Comparison of ENCODE assay signal across 14 cellular contexts in genomic region chr17:77541995-77542394, GRCh38.
DNase-seq lines count a peak whose midpoint lies in the region; ATAC-seq, FAIRE-seq and TF ChIP-seq lines count a peak whose summit lies in the region.
"Had no signal": no experiment of that assay in that cellular context is flagged by ENCODE, and none has a peak within 500 bp of the region (broad histone marks: within the 10 kb centered on the region; RNA-seq: fewer than 3 reads in every experiment).

No MANE protein-coding gene starts in this region.

- POLR2A ChIA-PET in K562 (lab: Yijun Ruan, JAX): interaction anchor here (0.6 to 1.1 kb wide), 3 partner anchors 28 to 357 kb away, joined by 3 read pairs; no protein-coding TSS in a partner anchor

- no peaks in the 10 kb centered on the region for H3K79me2 ChIP-seq in K562 (ENCODE audit: control insufficient read depth, insufficient read depth, low read length)

- H2AK5ac ChIP-seq in neuronal stem cell (ENCODE audit: low read depth, low read length): no peak overlapping the region

- H3K9ac ChIP-seq in K562 (ENCODE audit: insufficient read depth in 1 of 2, low read depth in 2 of 2, low read length in 2 of 2): no peak overlapping the region
- H3K9ac ChIP-seq in neuronal stem cell (ENCODE audit: low read depth, low read length, poor library complexity): no peak overlapping the region

- no peaks in the 10 kb centered on the region for H3K79me1 ChIP-seq in neuronal stem cell (ENCODE audit: low read depth, low read length)

- no TSS peak for BruUV-seq in K562 (replicated peaks; lab: Mats Ljungman, UMichigan)

- no peak overlapping the region for H2BK120ac ChIP-seq in neuronal stem cell (ENCODE audit: low read depth, low read length)

- H3K36me3 ChIP-seq in K562 (ENCODE audit: control insufficient read depth, insufficient read depth, low read length): no peaks in the 10 kb centered on the region
- no peaks in the 10 kb centered on the region for H3K36me3 ChIP-seq in neuronal stem cell (replicated peaks in 1 of 2; ENCODE audit: control insufficient read depth in 2 of 2, insufficient read depth in 2 of 2, low read length in 2 of 2)
- H3K36me3 ChIP-seq in breast epithelium: no peaks in the 10 kb centered on the region
- H3K36me3 ChIP-seq: thyroid gland had no signal

- in situ Hi-C loops in K562 (cut with MboI): loop anchor here (10.0 kb wide), 1 partner anchor 473 kb away; no protein-coding TSS in a partner anchor

- no peak overlapping the region for H3K18ac ChIP-seq in neuronal stem cell (ENCODE audit: low read length)

- DNase-seq in DMS79 treated with DMSO at 0.1 percent for 48 hours (lab: John Stamatoyannopoulos, UW) (peak; percentile 59), DMS79 (lab: John Stamatoyannopoulos, UW) (no peak), K562 (ENCODE audit: extremely low read depth in 1 of 4, low spot score in 3 of 4) (peak; percentile 54 to 62 (median 58)), left cardiac atrium (peak; percentile 29), neuronal stem cell (ENCODE audit: low spot score) (no peak), breast epithelium (ENCODE audit: low spot score in 2 of 2) (no peak), T-helper 1 cell (no peak)

- no peak overlapping the region for H3K27ac ChIP-seq in K562 (ENCODE audit: extremely low read depth, low read depth, low read length)
- H3K27ac ChIP-seq in neuronal stem cell (replicated peaks; ENCODE audit: low read length): peak overlapping the region; percentile 19
- no peak overlapping the region for H3K27ac ChIP-seq in breast epithelium
- H3K27ac ChIP-seq: 22Rv1, HL-60, RWPE1, thyroid gland had no signal

- FAIRE-seq in K562 (lab: Jason Lieb, UNC): peak; percentile 58
- FAIRE-seq: GM12891, islet of Langerhans had no signal

- H3K4ac ChIP-seq in neuronal stem cell (ENCODE audit: low read length): no peak overlapping the region

- H3K4me2 ChIP-seq in K562 (ENCODE audit: insufficient read depth, low read length): no peak overlapping the region
- no peak overlapping the region for H3K4me2 ChIP-seq in neuronal stem cell (ENCODE audit: insufficient read depth, low read length, poor library complexity, severe bottlenecking)

- CTCF ChIA-PET in K562 (lab: Yijun Ruan, JAX; ENCODE audit: low intra/inter-chr PET ratio): interaction anchor here (0.6 to 1.3 kb wide), 2 partner anchors 108 to 472 kb away, joined by 3 to 10 read pairs; no protein-coding TSS in a partner anchor

- H3K4me1 ChIP-seq in K562 (replicated peaks in 1 of 2; ENCODE audit: control insufficient read depth in 2 of 2, insufficient read depth in 2 of 2, low read length in 2 of 2): peaks cover 4 to 11% of the 10 kb centered on the region in 2 experiments; a peak in 3 of 5 replicates
- H3K4me1 ChIP-seq in neuronal stem cell (ENCODE audit: control insufficient read depth in 2 of 2, insufficient read depth in 1 of 2, low read depth in 1 of 2, low read length in 2 of 2): peaks cover 22 to 31% of the 10 kb centered on the region in 2 donors
- no peaks in the 10 kb centered on the region for H3K4me1 ChIP-seq in breast epithelium

- H4K91ac ChIP-seq in neuronal stem cell (ENCODE audit: low read depth, low read length, poor library complexity): no peak overlapping the region

- peaks cover 43 to 57% of the 10 kb centered on the region in 2 experiments; a peak in 4 of 5 replicates for H3K27me3 ChIP-seq in K562 (ENCODE audit: control insufficient read depth in 2 of 2, insufficient read depth in 2 of 2, low read length in 2 of 2)
- peaks cover 0 to 10% (median 0%) of the 10 kb centered on the region in 3 experiments for H3K27me3 ChIP-seq in neuronal stem cell (ENCODE audit: control insufficient read depth in 3 of 3, insufficient read depth in 3 of 3, low read depth in 1 of 3, low read length in 3 of 3)
- H3K27me3 ChIP-seq in breast epithelium: no peaks in the 10 kb centered on the region
- H3K27me3 ChIP-seq: thyroid gland had no signal

- no peak overlapping the region for H3K23ac ChIP-seq in neuronal stem cell (ENCODE audit: low read depth, low read length, poor library complexity)

- intact Hi-C loops in K562 (cut with micrococcal nuclease): loop anchor here (2.0 kb wide), 1 partner anchor 471 kb away; no protein-coding TSS in a partner anchor
- intact Hi-C loops in left cardiac atrium (cut with DNase I): loop anchor here (2.0 to 10.0 kb wide), 7 partner anchors 59 to 471 kb away; no protein-coding TSS in a partner anchor
- intact Hi-C loops in breast epithelium (cut with DNase I; ENCODE audit: low total_unique reads): loop anchor here (5.0 kb wide), 1 partner anchor 485 kb away; no protein-coding TSS in a partner anchor

- no peak for TF ChIP-seq POLR2A in K562 (conservative IDR thresholded peaks at IDR 0.05)
- no peak for TF ChIP-seq POLR2A in breast epithelium (IDR thresholded peaks at IDR 0.05)

- TF ChIP-seq EP300 in K562 (IDR thresholded peaks at IDR 0.05; ENCODE audit: low read length): peak; percentile 61

- H3K4me3 ChIP-seq in K562: no peak overlapping the region
- H3K4me3 ChIP-seq in neuronal stem cell (ENCODE audit: low read length in 2 of 2): no peak overlapping the region
- H3K4me3 ChIP-seq in breast epithelium: no peak overlapping the region
- H3K4me3 ChIP-seq: thyroid gland had no signal

- H2AFZ ChIP-seq in K562 (ENCODE audit: low read depth, low read length) (no peak overlapping the region), neuronal stem cell (ENCODE audit: low read length) (no peak overlapping the region)

- no peak overlapping the region for H3K14ac ChIP-seq in neuronal stem cell (ENCODE audit: low read length)

- H3K9me3 ChIP-seq in K562 (replicated peaks; ENCODE audit: control insufficient read depth, insufficient read depth, low read depth, low read length) (no peaks in the 10 kb centered on the region), neuronal stem cell (replicated peaks in 1 of 2; ENCODE audit: control insufficient read depth in 2 of 2, insufficient read depth in 1 of 2, low read depth in 1 of 2, low read length in 2 of 2) (peaks cover 0 to 6% of the 10 kb centered on the region in 2 donors), breast epithelium (no peaks in the 10 kb centered on the region)
- H3K9me3 ChIP-seq: thyroid gland had no signal

- H3K9me1 ChIP-seq in K562 (ENCODE audit: control insufficient read depth, insufficient read depth, low read length): no peaks in the 10 kb centered on the region

- WGBS in K562 (ENCODE audit: insufficient coverage, low coverage, missing lambda C conversion rate): 0% methylated on average over 1 of the region's 1 CpG
- no CpG with 5 or more reads among the region's 1 CpG for WGBS in neuronal stem cell (ENCODE audit: extremely low coverage in 2 of 2, insufficient read length in 2 of 2, insufficient replicate concordance in 1 of 2), 2 donors

- no peak overlapping the region for H4K8ac ChIP-seq in neuronal stem cell (ENCODE audit: low read depth, low read length)

- H2BK5ac ChIP-seq in neuronal stem cell (ENCODE audit: low read length): no peak overlapping the region

- ATAC-seq in K562 (peak; percentile 72), left cardiac atrium (peak; percentile 69 to 81), GM21423 (IDR thresholded peaks at IDR 0.05; ENCODE audit: unreplicated experiment) (no peak)

- H2BK12ac ChIP-seq in neuronal stem cell (ENCODE audit: low read length): no peak overlapping the region

- no peak overlapping the region for H2BK15ac ChIP-seq in neuronal stem cell (ENCODE audit: low read length)

- TF ChIP-seq CTCF in K562 (IDR thresholded peaks at IDR 0.05 in 2 of 3, conservative IDR thresholded peaks at IDR 0.05 in 1 of 3; ENCODE audit: insufficient read depth in 2 of 3, low read depth in 1 of 3, low read length in 3 of 3) (no peak), breast epithelium (IDR thresholded peaks at IDR 0.05) (no peak)

- peaks cover 13% of the 10 kb centered on the region for H4K20me1 ChIP-seq in K562 (replicated peaks; ENCODE audit: control insufficient read depth, insufficient read depth, low read length)

- TF ChIP-seq RAD21 in K562 (CRISPR knock-in tag; conservative IDR thresholded peaks at IDR 0.05 in 1 of 2, IDR thresholded peaks at IDR 0.05 in 1 of 2): no peak

TF ChIP-seq in K562, 482 proteins besides CTCF, POLR2A, EP300 and RAD21 (continues in another document):
- no peak for TF ChIP-seq ZNF77 (CRISPR knock-in tag; IDR thresholded peaks at IDR 0.05)
- 0 out of 2 replicates have a peak, but pooled peaks have one; percentile 48 for TF ChIP-seq PML (IDR thresholded peaks at IDR 0.05; ENCODE audit: low read length)
- TF ChIP-seq HEY1 (CRISPR knock-in tag; IDR thresholded peaks at IDR 0.05; ENCODE audit: borderline replicate concordance): no peak
- no peak for TF ChIP-seq ZNF57 (CRISPR knock-in tag; IDR thresholded peaks at IDR 0.05)
- TF ChIP-seq MEF2A (IDR thresholded peaks at IDR 0.05; ENCODE audit: control insufficient read depth, low read depth, low read length): peak; percentile 71
- no peak for TF ChIP-seq PPARD (CRISPR knock-in tag; IDR thresholded peaks at IDR 0.05)
- no peak for TF ChIP-seq BDP1 (IDR thresholded peaks at IDR 0.05; ENCODE audit: insufficient read depth, insufficient read length)
- no peak for TF ChIP-seq DMBX1 (CRISPR knock-in tag; IDR thresholded peaks at IDR 0.05; ENCODE audit: borderline replicate concordance)
- TF ChIP-seq SMARCE1 (IDR thresholded peaks at IDR 0.05): peak; percentile 37; the same call in 1 of the 2 replicates
- no peak for TF ChIP-seq ZNF408 (CRISPR knock-in tag; IDR thresholded peaks at IDR 0.05; ENCODE audit: low read depth)
- TF ChIP-seq NCOA2 (IDR thresholded peaks at IDR 0.05; ENCODE audit: partially characterized antibody in 2 of 2): no peak
- TF ChIP-seq ZNF24 (IDR thresholded peaks at IDR 0.05): no peak
- TF ChIP-seq CBFA2T3 (IDR thresholded peaks at IDR 0.05): peak; percentile 81
- no peak for TF ChIP-seq ARID3B (CRISPR knock-in tag; IDR thresholded peaks at IDR 0.05; ENCODE audit: borderline replicate concordance)
- TF ChIP-seq POLR3A (IDR thresholded peaks at IDR 0.05; ENCODE audit: borderline replicate concordance, extremely low read depth, insufficient read depth, insufficient read length): no peak
- no peak for TF ChIP-seq MIER1 (IDR thresholded peaks at IDR 0.05; ENCODE audit: low read depth)
- TF ChIP-seq ARID1B (IDR thresholded peaks at IDR 0.05): peak; percentile 87

Comparison
In these comparisons a context has a peak if more than half of its experiments do, and no peak if none do; other contexts are left out.
1. DNase-seq: peak in DMS79 treated with DMSO at 0.1 percent for 48 hours (single experiment), K562 (4 of 4) and left cardiac atrium (single experiment); none in DMS79 (single experiment), neuronal stem cell (single experiment), breast epithelium (0 of 2) and T-helper 1 cell (0 of 5).